ENCODE assay signal across 21 cellular contexts in genomic region chr22:46135611-46136538, GRCh38. TPM values are rescaled to one million over a fixed set of nuclear protein-coding genes. Genes with fewer than 3 reads are reported as not detected.
A peak's percentile ranks its signal among the peaks of the same experiment; 100 is the strongest.
DNase-seq lines count a peak whose midpoint lies in the region; ATAC-seq, FAIRE-seq and TF ChIP-seq lines count a peak whose summit lies in the region.
"Had no signal": no experiment of that assay in that cellular context is flagged by ENCODE, and none has a peak within 500 bp of the region (broad histone marks: within the 10 kb centered on the region; RNA-seq: fewer than 3 reads in every experiment).

No MANE protein-coding gene starts in this region.

- ATAC-seq in right lobe of liver (peak in 2 of 4 donors; percentile 2 to 6), GM19455 (IDR thresholded peaks at IDR 0.05; ENCODE audit: unreplicated experiment) (no peak)

- WGBS in right lobe of liver (ENCODE audit: insufficient coverage, low coverage, low lambda C conversion rate, missing lambda C conversion rate): 58% methylated on average over 15 of the region's 27 CpGs
- WGBS in spleen, 5 donors: 86 to 88% (median 86%) methylated on average over 27 of the region's 27 CpGs

- intact Hi-C loops in cardiac septum (cut with DNase I) (no loop called here), right lobe of liver (cut with DNase I) (no loop called here), spleen (cut with DNase I; ENCODE audit: low total_unique reads) (no loop called here)

- H3K4me3 ChIP-seq in cardiac muscle cell (no peak overlapping the region), bronchial epithelial cell (ENCODE audit: low read depth, low read length) (no peak overlapping the region), right lobe of liver (no peak overlapping the region), spleen (no peak overlapping the region)
- H3K4me3 ChIP-seq: BLaER1 treated with 17β-estradiol and CSF1 and Interleukin-3, amounts not matched to agents 10 nM and 100 nM; HAP-1 had no signal

- no peaks in the 10 kb centered on the region for H3K27me3 ChIP-seq in cardiac muscle cell
- H3K27me3 ChIP-seq in bronchial epithelial cell (ENCODE audit: control insufficient read depth, insufficient read depth, low read length): no peaks in the 10 kb centered on the region
- H3K27me3 ChIP-seq in right lobe of liver: no peaks in the 10 kb centered on the region
- no peaks in the 10 kb centered on the region for H3K27me3 ChIP-seq in spleen (replicated peaks in 1 of 7)
- H3K27me3 ChIP-seq: BLaER1 treated with 17β-estradiol and CSF1 and Interleukin-3, amounts not matched to agents 10 nM and 100 nM had no signal

- H3K27ac ChIP-seq in cardiac muscle cell (peak overlapping the region; percentile 63), right lobe of liver (peak overlapping the region in 1 of 3 donors; percentile 43), spleen (no peak overlapping the region)
- H3K27ac ChIP-seq: BLaER1 treated with 17β-estradiol and CSF1 and Interleukin-3, amounts not matched to agents 10 nM and 100 nM had no signal

- peak; percentile 32 for FAIRE-seq in bronchial epithelial cell (lab: Jason Lieb, UNC)
- FAIRE-seq: RCC 7860 had no signal

- DNase-seq in cardiac muscle cell (ENCODE audit: low read depth in 1 of 2, low spot score in 1 of 2) (no peak), cardiac septum (ENCODE audit: low spot score) (no peak), bronchial epithelial cell (ENCODE audit: low read depth) (no peak), right lobe of liver (peak; percentile 16 to 77 (median 26)), spleen (peak; percentile 56), hippocampal formation (lab: John Stamatoyannopoulos, UW) (no peak), NCI-H748 (lab: John Stamatoyannopoulos, UW; ENCODE audit: unreplicated experiment) (no peak)
- DNase-seq: 8988T, DMS 273 treated with DMSO at 0.1 percent for 48 hours, DMS79 treated with DMSO at 0.1 percent for 48 hours, MV-4-11, NCI-H1105 treated with DMSO at 0.1 percent for 48 hours, NCI-H2029 treated with DMSO at 0.1 percent for 48 hours, NCI-H345, NCI-H524, NCI-H82 had no signal

- H3K4me1 ChIP-seq in cardiac muscle cell (ENCODE audit: low read depth) (peaks cover 15% of the 10 kb centered on the region), right lobe of liver (peaks cover 0 to 54% (median 22%) of the 10 kb centered on the region in 4 donors), spleen (peaks cover 0 to 6% (median 1%) of the 10 kb centered on the region in 6 donors)
- H3K4me1 ChIP-seq: Caco-2, HAP-1 had no signal

- H3K9me3 ChIP-seq in cardiac muscle cell (ENCODE audit: low read depth): no peaks in the 10 kb centered on the region
- H3K9me3 ChIP-seq in right lobe of liver: no peaks in the 10 kb centered on the region
- H3K9me3 ChIP-seq in spleen: no peaks in the 10 kb centered on the region
- H3K9me3 ChIP-seq: BLaER1 treated with 17β-estradiol and CSF1 and Interleukin-3, amounts not matched to agents 10 nM and 100 nM; Caco-2; HAP-1 had no signal

- H3K36me3 ChIP-seq in cardiac muscle cell (no peaks in the 10 kb centered on the region), bronchial epithelial cell (ENCODE audit: control insufficient read depth, insufficient read depth, low read length) (no peaks in the 10 kb centered on the region), right lobe of liver (peaks cover 0 to 7% (median 0%) of the 10 kb centered on the region in 4 donors), spleen (no peaks in the 10 kb centered on the region)
- H3K36me3 ChIP-seq: BLaER1 treated with 17β-estradiol and CSF1 and Interleukin-3, amounts not matched to agents 10 nM and 100 nM; HAP-1 had no signal

- TF ChIP-seq POLR2A in right lobe of liver (IDR thresholded peaks at IDR 0.05) (no peak), spleen (IDR thresholded peaks at IDR 0.05) (no peak)

- TF ChIP-seq CTCF in cardiac muscle cell (IDR thresholded peaks at IDR 0.05; ENCODE audit: low read depth, low read length) (no peak), bronchial epithelial cell (IDR thresholded peaks at IDR 0.05; ENCODE audit: insufficient read depth, low read length, severe bottlenecking) (no peak), right lobe of liver (IDR thresholded peaks at IDR 0.05) (no peak), spleen (IDR thresholded peaks at IDR 0.05 in 8 of 11, conservative IDR thresholded peaks at IDR 0.05 in 3 of 11) (no peak)

RNA-seq across cellular contexts. Expression of gene PPARA, which starts 14.5 kb away (rescaled TPM):
- 22.6 and 25.1 TPM in 2 replicates for total RNA-seq in cardiac muscle cell
- 11.8 and 12.2 TPM in 2 replicates for polyA plus RNA-seq in cardiac muscle cell
- total RNA-seq in cardiac septum: 78.8 TPM
- 7.6 and 10.5 TPM in 2 replicates for total RNA-seq in bronchial epithelial cell
- 100 to 1,000 TPM in 3 of 6 experiments, 10 to 100 TPM in 3; 64.4 to 152 (median 95.1) TPM for total RNA-seq in right lobe of liver
- 10 to 100 TPM; 21.2 to 40.9 (median 24.8) TPM for total RNA-seq in spleen
- polyA plus RNA-seq in spleen: 1 to 10 TPM; 2.0 to 5.8 (median 2.4) TPM

Comparison
In these comparisons a context has a peak if more than half of its experiments do, and no peak if none do; other contexts are left out.
1. DNase-seq: peak in right lobe of liver (3 of 3) and spleen (single experiment); none in cardiac muscle cell (0 of 2), cardiac septum (single experiment), bronchial epithelial cell (single experiment), hippocampal formation (0 of 2) and NCI-H748 (single experiment).